14 cellular contexts compared by ENCODE assay signal in genomic region chr1:24020032-24020431, GRCh38. TPM values are rescaled to one million over a fixed set of nuclear protein-coding genes. Genes with fewer than 3 reads are reported as not detected.
DNase-seq lines count a peak whose midpoint lies in the region; ATAC-seq and TF ChIP-seq lines count a peak whose summit lies in the region.
"Had no signal": no experiment of that assay in that cellular context is flagged by ENCODE, and none has a peak within 500 bp of the region (broad histone marks: within the 10 kb centered on the region; RNA-seq: fewer than 3 reads in every experiment).

No MANE protein-coding gene starts in this region.

- no peaks in the 10 kb centered on the region for H3K36me3 ChIP-seq in left lung
- no peaks in the 10 kb centered on the region for H3K36me3 ChIP-seq in spleen

- H3K27me3 Mint-ChIP-seq in brain: peaks cover 4% of the 10 kb centered on the region

- no peaks in the 10 kb centered on the region for H3K9me3 Mint-ChIP-seq in brain
- H3K9me3 Mint-ChIP-seq: CD14-positive monocyte; naive thymus-derived CD4-positive, alpha-beta T cell; T-helper 1 cell treated with Interleukin-12 subunit alpha and Interleukin-12 subunit beta and Interleukin-4 antibody, amounts not matched to agents 30 μg/mL and 1 μg/mL, for 36 hours had no signal

- peaks cover 0 to 9% of the 10 kb centered on the region in 2 donors for H3K4me1 ChIP-seq in left lung
- peaks cover 0 to 14% (median 0%) of the 10 kb centered on the region in 6 donors for H3K4me1 ChIP-seq in spleen

- 77 to 92% (median 86%) methylated on average over 5 of the region's 5 CpGs for WGBS in spleen, 5 donors

- peaks cover 41% of the 10 kb centered on the region for H3K4me1 Mint-ChIP-seq in brain
- H3K4me1 Mint-ChIP-seq: CD14-positive monocyte; naive thymus-derived CD4-positive, alpha-beta T cell had no signal

- H3K9me3 ChIP-seq in left lung (no peaks in the 10 kb centered on the region), spleen (no peaks in the 10 kb centered on the region)

- no peaks in the 10 kb centered on the region for H3K27me3 ChIP-seq in left lung
- no peaks in the 10 kb centered on the region for H3K27me3 ChIP-seq in spleen (replicated peaks in 1 of 7)

- ATAC-seq in left lung: no peak
- ATAC-seq in HG02870 (IDR thresholded peaks at IDR 0.05; ENCODE audit: unreplicated experiment): no peak
- no peak for ATAC-seq in GM21529 (IDR thresholded peaks at IDR 0.05; ENCODE audit: unreplicated experiment)
- ATAC-seq: naive thymus-derived CD4-positive, alpha-beta T cell had no signal

- H3K4me3 Mint-ChIP-seq in brain: peak overlapping the region in 1 of 5 experiments; percentile 27
- H3K4me3 Mint-ChIP-seq: CD14-positive monocyte; naive thymus-derived CD4-positive, alpha-beta T cell; T-helper 1 cell treated with Interleukin-12 subunit alpha and Interleukin-12 subunit beta and Interleukin-4 antibody, amounts not matched to agents 30 μg/mL and 1 μg/mL, for 36 hours had no signal

- H3K27ac Mint-ChIP-seq in brain: peak overlapping the region in 3 of 5 experiments; percentile 24 to 87 (median 76)
- H3K27ac Mint-ChIP-seq: naive thymus-derived CD4-positive, alpha-beta T cell; T-helper 1 cell treated with Interleukin-12 subunit alpha and Interleukin-12 subunit beta and Interleukin-4 antibody, amounts not matched to agents 30 μg/mL and 1 μg/mL, for 36 hours had no signal

- no peaks in the 10 kb centered on the region for H3K36me3 Mint-ChIP-seq in brain
- H3K36me3 Mint-ChIP-seq: CD14-positive monocyte; naive thymus-derived CD4-positive, alpha-beta T cell had no signal

- TF ChIP-seq POLR2A in spleen (IDR thresholded peaks at IDR 0.05): no peak

- peak overlapping the region; percentile 84 to 89 for H3K27ac ChIP-seq in left lung
- peak overlapping the region in 6 of 8 donors; percentile 2 to 76 (median 64) for H3K27ac ChIP-seq in spleen

- DNase-seq in EH (ENCODE audit: low read depth) (peak; percentile 51), left lung (no peak), spleen (no peak), EL (no peak)
- DNase-seq in effector CD8-positive, alpha-beta T cell (lab: John Stamatoyannopoulos, UW): no peak
- DNase-seq: caudate nucleus; head of caudate nucleus; naive thymus-derived CD4-positive, alpha-beta T cell; NCI-H748 treated with DMSO at 0.1 percent for 48 hours had no signal

- H3K4me3 ChIP-seq in left lung: no peak overlapping the region
- no peak overlapping the region for H3K4me3 ChIP-seq in spleen

- intact Hi-C loops in left lung (cut with DNase I) (no loop called here), spleen (cut with DNase I; ENCODE audit: low total_unique reads) (no loop called here)

- TF ChIP-seq CTCF in brain (conservative IDR thresholded peaks at IDR 0.05) (no peak), left lung (IDR thresholded peaks at IDR 0.05) (no peak), spleen (IDR thresholded peaks at IDR 0.05 in 8 of 11, conservative IDR thresholded peaks at IDR 0.05 in 3 of 11) (no peak)

RNA-seq across cellular contexts. Expression of gene SRSF10, which starts 39.9 kb away (rescaled TPM):
- 38.1 TPM for polyA plus RNA-seq in brain (ENCODE audit: insufficient read depth, low read depth, low replicate concordance)
- total RNA-seq in left lung: 100 to 1,000 TPM in 1 of 2 donors, 10 to 100 TPM in 1; 84.9 to 102 TPM
- total RNA-seq in spleen: 100 to 1,000 TPM in 4 of 7 donors, 10 to 100 TPM in 3; 89.4 to 146 (median 102) TPM
- polyA plus RNA-seq in spleen: 10 to 100 TPM; 54.5 to 65.9 (median 64.0) TPM
